13 cellular contexts compared by ENCODE assay signal in genomic region chr7:66930341-66930740, GRCh38. TPM values are rescaled to one million over a fixed set of nuclear protein-coding genes. Genes with fewer than 3 reads are reported as not detected.
DNase-seq lines count a peak whose midpoint lies in the region; ATAC-seq and TF ChIP-seq lines count a peak whose summit lies in the region.
"Had no signal": no experiment of that assay in that cellular context is flagged by ENCODE, and none has a peak within 500 bp of the region (broad histone marks: within the 10 kb centered on the region; RNA-seq: fewer than 3 reads in every experiment).

No MANE protein-coding gene starts in this region.

- intact Hi-C loops in lower leg skin (cut with DNase I; ENCODE audit: low total_unique reads) = no loop called here

- H3K4me3 ChIP-seq in SJCRH30 = no peak overlapping the region
- no peak overlapping the region for H3K4me3 ChIP-seq in epithelial cell of esophagus (ENCODE audit: low read length)
- no peak overlapping the region for H3K4me3 ChIP-seq in lower leg skin (ENCODE audit: low read depth, poor library complexity, severe bottlenecking)
- H3K4me3 ChIP-seq: esophagus squamous epithelium had no signal

- peaks cover 7% of the 10 kb centered on the region; the same call in 1 of the 2 replicates for H3K4me1 ChIP-seq in SJCRH30

- H3K4me1 Mint-ChIP-seq in activated naive CD8-positive, alpha-beta T cell (ENCODE audit: low read depth) = peaks cover 78% of the 10 kb centered on the region
- H3K4me1 Mint-ChIP-seq in activated naive CD8-positive, alpha-beta T cell treated with anti-CD3 and anti-CD28 coated beads, Interleukin-2, amount 50 U/mL, for 24 hours = peaks cover 74% of the 10 kb centered on the region

- H3K36me3 Mint-ChIP-seq in activated naive CD8-positive, alpha-beta T cell = peaks cover 8% of the 10 kb centered on the region
- H3K36me3 Mint-ChIP-seq in activated naive CD8-positive, alpha-beta T cell treated with anti-CD3 and anti-CD28 coated beads, Interleukin-2, amount 50 U/mL, for 24 hours (ENCODE audit: low read depth) = peaks cover 46% of the 10 kb centered on the region

- H3K36me3 ChIP-seq in SJCRH30 = peaks cover 5% of the 10 kb centered on the region; the same call in 1 of the 2 replicates

- no peaks in the 10 kb centered on the region for H3K9me3 ChIP-seq in SJCRH30 (replicated peaks)
- H3K9me3 ChIP-seq: esophagus squamous epithelium had no signal

- H3K9me3 Mint-ChIP-seq in activated naive CD8-positive, alpha-beta T cell (ENCODE audit: low read depth) = no peaks in the 10 kb centered on the region
- no peaks in the 10 kb centered on the region for H3K9me3 Mint-ChIP-seq in activated naive CD8-positive, alpha-beta T cell treated with anti-CD3 and anti-CD28 coated beads, Interleukin-2, amount 50 U/mL, for 24 hours

- H3K27me3 Mint-ChIP-seq in activated naive CD8-positive, alpha-beta T cell = no peaks in the 10 kb centered on the region
- no peaks in the 10 kb centered on the region for H3K27me3 Mint-ChIP-seq in activated naive CD8-positive, alpha-beta T cell treated with anti-CD3 and anti-CD28 coated beads, Interleukin-2, amount 50 U/mL, for 24 hours

- ATAC-seq in activated naive CD8-positive, alpha-beta T cell treated with anti-CD3 and anti-CD28 coated beads, Interleukin-2, amount 50 U/mL, for 24 hours = no peak
- ATAC-seq in HG03565 (IDR thresholded peaks at IDR 0.05; ENCODE audit: unreplicated experiment) = no peak

- DNase-seq in activated naive CD8-positive, alpha-beta T cell treated with anti-CD3 and anti-CD28 coated beads, Interleukin-2, amount 50 U/mL, for 24 hours = no peak
- DNase-seq in SJCRH30 (peak; percentile 14 to 46), epithelial cell of esophagus (ENCODE audit: low read depth) (peak; percentile 31), retina (peak; percentile 8), NCI-H2029 treated with DMSO at 0.1 percent for 48 hours (lab: John Stamatoyannopoulos, UW) (no peak), lower leg skin (ENCODE audit: low spot score in 2 of 2) (no peak)
- DNase-seq: activated gamma-delta T cell; AML-193; esophagus squamous epithelium; stimulated activated CD4-positive, alpha-beta T cell treated with anti-CD3 and anti-CD28 coated beads, Interleukin-1b, Interleukin-23, amount 100 ng/mL, for 48 hours; substantia nigra had no signal

- no peak overlapping the region for H3K27ac ChIP-seq in SJCRH30
- H3K27ac ChIP-seq: esophagus squamous epithelium had no signal

- peak overlapping the region; percentile 42 for H3K4me3 Mint-ChIP-seq in activated naive CD8-positive, alpha-beta T cell
- H3K4me3 Mint-ChIP-seq in activated naive CD8-positive, alpha-beta T cell treated with anti-CD3 and anti-CD28 coated beads, Interleukin-2, amount 50 U/mL, for 24 hours = no peak overlapping the region

- 45 to 53% methylated on average over 5 of the region's 5 CpGs for WGBS in lower leg skin, 2 donors

- H3K27ac Mint-ChIP-seq in activated naive CD8-positive, alpha-beta T cell = peak overlapping the region; percentile 46
- H3K27ac Mint-ChIP-seq in activated naive CD8-positive, alpha-beta T cell treated with anti-CD3 and anti-CD28 coated beads, Interleukin-2, amount 50 U/mL, for 24 hours = no peak overlapping the region

- no peak for TF ChIP-seq POLR2A in lower leg skin (IDR thresholded peaks at IDR 0.05)

- no peaks in the 10 kb centered on the region for H3K27me3 ChIP-seq in SJCRH30
- H3K27me3 ChIP-seq: esophagus squamous epithelium had no signal

- TF ChIP-seq CTCF in epithelial cell of esophagus (IDR thresholded peaks at IDR 0.05; ENCODE audit: insufficient read depth, low read depth, low read length, missing control alignments) (no peak), lower leg skin (IDR thresholded peaks at IDR 0.05) (no peak)

RNA-seq across cellular contexts. Expression of gene TMEM248, which starts 9.3 kb away (rescaled TPM):
- total RNA-seq in SJCRH30 (2014; rRNA removed; shearing (Covaris generic)) = 119 and 140 TPM in 2 replicates
- 10 to 100 TPM; 55.6 to 83.9 (median 78.2) TPM for total RNA-seq in lower leg skin

Comparison
In these comparisons a context has a peak if more than half of its experiments do, and no peak if none do; other contexts are left out.
1. DNase-seq: peak in SJCRH30 (2 of 2), epithelial cell of esophagus (single experiment) and retina (single experiment); none in activated naive CD8-positive, alpha-beta T cell treated with anti-CD3 and anti-CD28 coated beads, Interleukin-2, amount 50 U/mL, for 24 hours (single experiment), NCI-H2029 treated with DMSO at 0.1 percent for 48 hours (single experiment) and lower leg skin (0 of 2).